In genomic region chr22:27679722-27680488, GRCh38 we compare ENCODE assay signal across 31 cellular contexts.
"Had no signal": no experiment of that assay in that cellular context is flagged by ENCODE, and none has a peak within 500 bp of the region (broad histone marks: within the 10 kb centered on the region; RNA-seq: fewer than 3 reads in every experiment).

No MANE protein-coding gene starts in this region.

- H3K4me1 Mint-ChIP-seq: activated CD4-positive, alpha-beta memory T cell treated with anti-CD3 and anti-CD28 coated beads, Interleukin-2, amount 10 ng/mL, durations not matched to agents 7 days and 5 days; activated CD4-positive, alpha-beta T cell treated with anti-CD3 and anti-CD28 coated beads, Interleukin-2, amount 10 ng/mL, durations not matched to agents 7 days and 5 days; activated naive CD4-positive, alpha-beta T cell treated with anti-CD3 and anti-CD28 coated beads, Interleukin-2, amount 10 ng/mL, durations not matched to agents 7 days and 5 days; activated naive CD8-positive, alpha-beta T cell treated with anti-CD3 and anti-CD28 coated beads, Interleukin-2, amount 10 ng/mL, durations not matched to agents 7 days and 5 days; immature natural killer cell; naive B cell; T-helper 17 cell had no signal

- H3K36me3 ChIP-seq: ascending aorta, cardiac muscle cell, gastroesophageal sphincter, vagina had no signal

- FAIRE-seq: kidney had no signal

- H3K27me3 Mint-ChIP-seq: activated CD4-positive, alpha-beta memory T cell treated with anti-CD3 and anti-CD28 coated beads, Interleukin-2, amount 10 ng/mL, durations not matched to agents 7 days and 5 days; activated naive CD4-positive, alpha-beta T cell treated with anti-CD3 and anti-CD28 coated beads, Interleukin-2, amount 10 ng/mL, durations not matched to agents 7 days and 5 days had no signal

- DNase-seq: activated CD4-positive, alpha-beta memory T cell treated with anti-CD3 and anti-CD28 coated beads, Interleukin-2, amount 10 ng/mL, durations not matched to agents 7 days and 5 days; activated CD4-positive, alpha-beta T cell treated with anti-CD3 and anti-CD28 coated beads for 1 hour; activated CD4-positive, alpha-beta T cell treated with anti-CD3 and anti-CD28 coated beads, Interleukin-2, amount 10 ng/mL, durations not matched to agents 7 days and 5 days; activated CD8-positive, alpha-beta memory T cell treated with anti-CD3 and anti-CD28 coated beads, Interleukin-2, amount 50 U/mL, for 48 hours; activated gamma-delta T cell; activated naive CD4-positive, alpha-beta T cell treated with anti-CD3 and anti-CD28 coated beads, Interleukin-2, amount 10 ng/mL, durations not matched to agents 7 days and 5 days; activated naive CD8-positive, alpha-beta T cell treated with anti-CD3 and anti-CD28 coated beads, Interleukin-2, amount 10 ng/mL, durations not matched to agents 7 days and 5 days; activated T-cell treated with anti-CD3 and anti-CD28 coated beads, Interleukin-2, amount 50 U/mL, for 24 hours; dorsolateral prefrontal cortex; effector memory CD4-positive, alpha-beta T cell; erythroblast; head of caudate nucleus; hippocampal formation; immature natural killer cell; kidney; left colon; naive B cell; nephron progenitor cell; right cardiac atrium; stimulated activated CD4-positive, alpha-beta T cell treated with anti-CD3 and anti-CD28 coated beads, Interleukin-2, amount 100 ng/mL, for 48 hours; stimulated activated naive CD4-positive, alpha-beta T cell treated with Interleukin-2 at 50 U/mL for 16 hours; T-helper 17 cell; T1000 had no signal

- H3K9me3 ChIP-seq: ascending aorta, gastroesophageal sphincter, vagina had no signal

- H3K27ac ChIP-seq: ascending aorta, coronary artery, gastroesophageal sphincter, vagina had no signal

- ATAC-seq: gastroesophageal sphincter, left colon, right cardiac atrium, T-helper 17 cell had no signal

- H3K27me3 ChIP-seq: ascending aorta, cardiac muscle cell, dorsolateral prefrontal cortex, gastroesophageal sphincter, vagina had no signal

- H3K4me1 ChIP-seq: ascending aorta, vagina had no signal

- H3K27ac Mint-ChIP-seq: activated CD4-positive, alpha-beta memory T cell treated with anti-CD3 and anti-CD28 coated beads, Interleukin-2, amount 10 ng/mL, durations not matched to agents 7 days and 5 days; activated CD4-positive, alpha-beta T cell treated with anti-CD3 and anti-CD28 coated beads, Interleukin-2, amount 10 ng/mL, durations not matched to agents 7 days and 5 days; activated naive CD4-positive, alpha-beta T cell treated with anti-CD3 and anti-CD28 coated beads, Interleukin-2, amount 10 ng/mL, durations not matched to agents 7 days and 5 days; activated naive CD8-positive, alpha-beta T cell treated with anti-CD3 and anti-CD28 coated beads, Interleukin-2, amount 10 ng/mL, durations not matched to agents 7 days and 5 days; activated T-cell treated with anti-CD3 and anti-CD28 coated beads, Interleukin-2, amount 50 U/mL, for 24 hours; immature natural killer cell; nephron progenitor cell; T-helper 17 cell had no signal

- H3K9me3 Mint-ChIP-seq: activated CD4-positive, alpha-beta memory T cell treated with anti-CD3 and anti-CD28 coated beads, Interleukin-2, amount 10 ng/mL, durations not matched to agents 7 days and 5 days; activated CD4-positive, alpha-beta T cell treated with anti-CD3 and anti-CD28 coated beads, Interleukin-2, amount 10 ng/mL, durations not matched to agents 7 days and 5 days; activated naive CD4-positive, alpha-beta T cell treated with anti-CD3 and anti-CD28 coated beads, Interleukin-2, amount 10 ng/mL, durations not matched to agents 7 days and 5 days; activated naive CD8-positive, alpha-beta T cell treated with anti-CD3 and anti-CD28 coated beads, Interleukin-2, amount 10 ng/mL, durations not matched to agents 7 days and 5 days; activated T-cell treated with anti-CD3 and anti-CD28 coated beads, Interleukin-2, amount 50 U/mL, for 24 hours; immature natural killer cell; mesothelial cell of epicardium had no signal

- H3K36me3 Mint-ChIP-seq: activated naive CD4-positive, alpha-beta T cell treated with anti-CD3 and anti-CD28 coated beads, Interleukin-2, amount 10 ng/mL, durations not matched to agents 7 days and 5 days; activated naive CD8-positive, alpha-beta T cell treated with anti-CD3 and anti-CD28 coated beads, Interleukin-2, amount 10 ng/mL, durations not matched to agents 7 days and 5 days; brain; immature natural killer cell; mesothelial cell of epicardium; naive B cell; type B pancreatic cell had no signal

- H3K4me3 ChIP-seq: ascending aorta, cardiac muscle cell, coronary artery, dorsolateral prefrontal cortex, gastroesophageal sphincter, vagina had no signal

- H3K4me3 Mint-ChIP-seq: activated CD4-positive, alpha-beta memory T cell treated with anti-CD3 and anti-CD28 coated beads, Interleukin-2, amount 10 ng/mL, durations not matched to agents 7 days and 5 days; activated CD4-positive, alpha-beta T cell treated with anti-CD3 and anti-CD28 coated beads, Interleukin-2, amount 10 ng/mL, durations not matched to agents 7 days and 5 days; activated naive CD4-positive, alpha-beta T cell treated with anti-CD3 and anti-CD28 coated beads, Interleukin-2, amount 10 ng/mL, durations not matched to agents 7 days and 5 days; activated naive CD8-positive, alpha-beta T cell treated with anti-CD3 and anti-CD28 coated beads, Interleukin-2, amount 10 ng/mL, durations not matched to agents 7 days and 5 days; activated T-cell treated with anti-CD3 and anti-CD28 coated beads, Interleukin-2, amount 50 U/mL, for 24 hours; immature natural killer cell; mesothelial cell of epicardium; naive B cell; T-helper 17 cell had no signal
